In the genomic region with DNA sequence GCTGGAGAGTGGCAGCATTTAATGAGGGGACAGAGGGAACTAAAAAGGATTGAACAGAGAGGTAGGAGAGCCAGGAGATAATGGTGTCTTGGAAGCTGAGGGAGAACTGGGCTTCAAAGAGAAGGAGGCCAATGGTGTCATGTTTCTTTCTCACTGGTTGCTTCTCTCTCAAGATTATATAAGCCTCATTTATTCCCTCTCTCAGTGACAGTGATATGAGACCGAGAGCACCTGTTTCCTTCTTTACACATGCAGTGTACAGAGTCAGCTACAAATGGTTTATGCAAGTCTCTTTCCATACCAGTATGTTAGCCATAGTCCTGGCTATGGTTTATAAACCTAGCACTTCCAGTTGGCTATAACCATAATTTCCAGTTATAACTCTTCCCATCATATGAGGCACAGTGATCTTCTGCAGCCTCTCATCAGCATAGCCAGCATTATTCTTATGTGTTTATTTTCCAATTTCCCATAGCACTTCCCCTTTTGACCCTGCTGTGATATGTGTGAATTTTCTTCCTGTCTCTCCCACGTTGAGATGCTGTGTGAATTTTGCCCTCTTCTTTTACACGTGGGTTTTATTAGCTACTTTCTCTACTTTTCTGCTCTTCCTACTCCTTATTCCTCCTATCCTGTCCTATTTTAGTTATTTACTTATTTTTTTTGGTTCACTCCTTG, we compare ENCODE assay signal across 15 cellular contexts.
"Had no signal": no experiment of that assay in that cellular context is flagged by ENCODE, and none has a peak within 500 bp of the region (broad histone marks: within the 10 kb centered on the region; RNA-seq: fewer than 3 reads in every experiment).

No MANE protein-coding gene starts in this region.

- ATAC-seq: activated CD4-positive, CD25-positive, alpha-beta regulatory T cell treated with anti-CD3 and anti-CD28 coated beads, Interleukin-2, amount 50 U/mL, for 24 hours; activated CD8-positive, alpha-beta memory T cell treated with anti-CD3 and anti-CD28 coated beads, Interleukin-2, amount 10 ng/mL, durations not matched to agents 7 days and 5 days; heart left ventricle; left lobe of liver had no signal

- H3K27ac Mint-ChIP-seq: activated CD8-positive, alpha-beta memory T cell treated with anti-CD3 and anti-CD28 coated beads, Interleukin-2, amount 10 ng/mL, durations not matched to agents 7 days and 5 days; activated naive CD4-positive, alpha-beta T cell treated with anti-CD3 and anti-CD28 coated beads, Interleukin-2, amount 50 U/mL, for 24 hours; activated T-cell treated with anti-CD3 and anti-CD28 coated beads, Interleukin-2, amount 50 U/mL, for 24 hours; nephron progenitor cell had no signal

- H3K27ac ChIP-seq: coronary artery, heart left ventricle, skin epidermis had no signal

- H3K4me3 Mint-ChIP-seq: activated CD8-positive, alpha-beta memory T cell treated with anti-CD3 and anti-CD28 coated beads, Interleukin-2, amount 10 ng/mL, durations not matched to agents 7 days and 5 days; activated naive CD4-positive, alpha-beta T cell treated with anti-CD3 and anti-CD28 coated beads, Interleukin-2, amount 50 U/mL, for 24 hours; activated T-cell treated with anti-CD3 and anti-CD28 coated beads, Interleukin-2, amount 50 U/mL, for 24 hours; nephron progenitor cell had no signal

- H3K4me1 Mint-ChIP-seq: activated CD8-positive, alpha-beta memory T cell treated with anti-CD3 and anti-CD28 coated beads, Interleukin-2, amount 10 ng/mL, durations not matched to agents 7 days and 5 days; activated naive CD4-positive, alpha-beta T cell treated with anti-CD3 and anti-CD28 coated beads, Interleukin-2, amount 50 U/mL, for 24 hours had no signal

- H3K9me3 ChIP-seq: heart left ventricle had no signal

- H3K4me3 ChIP-seq: coronary artery, heart left ventricle, skin epidermis had no signal

- H3K9me3 Mint-ChIP-seq: activated naive CD4-positive, alpha-beta T cell treated with anti-CD3 and anti-CD28 coated beads, Interleukin-2, amount 50 U/mL, for 24 hours; activated T-cell treated with anti-CD3 and anti-CD28 coated beads, Interleukin-2, amount 50 U/mL, for 24 hours; nephron progenitor cell had no signal

- H3K27me3 Mint-ChIP-seq: activated naive CD4-positive, alpha-beta T cell treated with anti-CD3 and anti-CD28 coated beads, Interleukin-2, amount 50 U/mL, for 24 hours had no signal

- H3K27me3 ChIP-seq: heart left ventricle had no signal

- DNase-seq: activated CD4-positive, alpha-beta T cell treated with anti-CD3 and anti-CD28 coated beads, Interleukin-2, amount 50 U/mL, for 4 hours; activated CD8-positive, alpha-beta memory T cell treated with anti-CD3 and anti-CD28 coated beads, Interleukin-2, amount 10 ng/mL, durations not matched to agents 7 days and 5 days; activated effector memory CD4-positive, alpha-beta T cell treated with Interleukin-2 at 50 U/mL for 16 hours; activated T-cell treated with anti-CD3 and anti-CD28 coated beads, Interleukin-2, amount 50 U/mL, for 24 hours; central memory CD4-positive, alpha-beta T cell; effector CD8-positive, alpha-beta T cell; foreskin melanocyte; heart left ventricle; nephron progenitor cell had no signal

- FAIRE-seq: urothelium cell line had no signal

- H3K36me3 Mint-ChIP-seq: activated CD8-positive, alpha-beta memory T cell treated with anti-CD3 and anti-CD28 coated beads, Interleukin-2, amount 10 ng/mL, durations not matched to agents 7 days and 5 days; activated naive CD4-positive, alpha-beta T cell treated with anti-CD3 and anti-CD28 coated beads, Interleukin-2, amount 50 U/mL, for 24 hours had no signal
